Comparison of ENCODE assay signal across 1 cellular context in the genomic region with DNA sequence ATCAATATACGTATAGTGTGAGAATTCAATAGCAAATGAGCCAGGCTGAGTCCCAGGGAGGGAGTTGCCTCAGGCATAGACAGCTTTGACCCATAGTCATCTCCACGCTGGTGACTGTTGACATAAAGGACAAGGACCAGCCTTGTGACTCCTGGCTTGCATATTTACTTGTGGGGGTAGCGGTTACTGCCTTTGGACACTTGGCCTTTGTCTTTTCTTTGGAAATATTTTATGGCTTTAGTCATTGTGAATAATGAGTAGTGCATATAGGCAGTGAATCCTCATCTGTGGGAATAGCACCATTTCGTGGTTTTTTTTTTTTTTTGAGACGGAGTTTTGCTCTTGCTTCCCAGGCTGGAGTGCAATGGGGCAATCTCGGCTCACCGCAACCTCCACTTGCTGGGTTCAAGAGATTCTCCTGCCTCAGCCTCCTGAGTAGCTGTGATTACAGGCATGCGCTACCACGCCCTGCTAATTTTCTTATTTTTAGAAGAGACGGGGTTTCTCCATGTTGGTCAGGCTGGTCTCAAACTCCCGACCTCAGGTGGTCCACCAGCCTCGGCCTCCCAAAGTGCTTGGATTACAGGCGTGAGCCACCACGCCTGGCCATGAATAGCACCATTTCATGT.
A peak's percentile ranks its signal among the peaks of the same experiment; 100 is the strongest.
TF ChIP-seq lines count a peak whose summit lies in the region.

No MANE protein-coding gene starts in this region.

TF ChIP-seq in A549, 52 proteins besides CTCF, POLR2A, EP300 and RAD21 (continued from another document):
- TF ChIP-seq, protein P1, sequence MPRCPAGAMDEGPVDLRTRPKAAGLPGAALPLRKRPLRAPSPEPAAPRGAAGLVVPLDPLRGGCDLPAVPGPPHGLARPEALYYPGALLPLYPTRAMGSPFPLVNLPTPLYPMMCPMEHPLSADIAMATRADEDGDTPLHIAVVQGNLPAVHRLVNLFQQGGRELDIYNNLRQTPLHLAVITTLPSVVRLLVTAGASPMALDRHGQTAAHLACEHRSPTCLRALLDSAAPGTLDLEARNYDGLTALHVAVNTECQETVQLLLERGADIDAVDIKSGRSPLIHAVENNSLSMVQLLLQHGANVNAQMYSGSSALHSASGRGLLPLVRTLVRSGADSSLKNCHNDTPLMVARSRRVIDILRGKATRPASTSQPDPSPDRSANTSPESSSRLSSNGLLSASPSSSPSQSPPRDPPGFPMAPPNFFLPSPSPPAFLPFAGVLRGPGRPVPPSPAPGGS (IDR thresholded peaks at IDR 0.05), result 0 out of 3 replicates have a peak, but pooled peaks have one; percentile 24
- TF ChIP-seq CEBPB (IDR thresholded peaks at IDR 0.05), result peak in 1 of 2 experiments; percentile 47; a peak in 1 of 4 replicates
- TF ChIP-seq JUN (IDR thresholded peaks at IDR 0.05), result peak; percentile 43 to 63; a peak in 2 of 5 replicates
- peak; percentile 48; the same call in 1 of the 2 replicates for TF ChIP-seq GATA3 (IDR thresholded peaks at IDR 0.05; ENCODE audit: borderline replicate concordance)
